ENCODE assay signal across 8 cellular contexts in the genomic region with DNA sequence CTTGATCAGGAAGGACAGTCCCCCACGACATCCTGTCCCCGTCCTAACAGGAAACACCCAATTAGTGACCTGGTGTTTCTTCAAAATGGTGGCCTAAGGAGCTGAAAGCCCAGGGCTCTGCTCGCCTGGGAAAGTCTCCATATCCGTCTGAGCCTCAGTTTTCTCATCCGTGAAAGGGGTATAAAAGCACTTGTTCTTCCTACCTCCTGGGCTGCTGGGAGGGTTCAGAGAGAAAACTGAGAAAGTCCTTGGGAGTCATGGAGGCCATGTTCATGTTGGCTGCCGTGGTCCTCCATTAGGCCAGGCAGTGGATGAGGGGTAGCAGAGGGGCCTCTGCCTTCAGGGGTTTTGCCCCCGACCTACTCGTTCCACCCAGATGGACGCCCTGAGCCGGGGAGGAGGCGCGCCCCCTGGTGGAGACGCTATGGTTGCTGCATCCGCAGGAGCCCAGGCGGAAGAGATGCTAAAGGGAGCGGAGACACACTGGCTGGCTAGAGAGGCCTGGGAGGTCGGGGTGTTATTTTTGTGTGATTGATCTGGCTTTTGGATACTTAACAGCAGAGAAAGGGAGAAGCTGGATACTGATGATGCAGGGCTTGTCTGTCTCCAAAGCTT.
DNase-seq lines count a peak whose midpoint lies in the region; ATAC-seq and TF ChIP-seq lines count a peak whose summit lies in the region.

No MANE protein-coding gene starts in this region.

- intact Hi-C loops in cardiac septum (cut with DNase I) (no loop called here), esophagus squamous epithelium (cut with DNase I) (no loop called here), sciatic nerve (cut with DNase I) (no loop called here)

- H3K36me3 ChIP-seq in cardiac muscle cell, result no peaks in the 10 kb centered on the region
- peaks cover 0 to 27% (median 14%) of the 10 kb centered on the region in 3 donors for H3K36me3 ChIP-seq in esophagus squamous epithelium

- TF ChIP-seq CTCF in cardiac muscle cell (IDR thresholded peaks at IDR 0.05; ENCODE audit: low read depth, low read length) (peak; percentile 82), esophagus squamous epithelium (IDR thresholded peaks at IDR 0.05) (peak; percentile 28 to 48 (median 38))

- H3K27ac ChIP-seq in cardiac muscle cell (no peak overlapping the region), esophagus squamous epithelium (no peak overlapping the region)

- H3K9me3 ChIP-seq in cardiac muscle cell (ENCODE audit: low read depth), result no peaks in the 10 kb centered on the region
- no peaks in the 10 kb centered on the region for H3K9me3 ChIP-seq in esophagus squamous epithelium

- H3K4me1 ChIP-seq in cardiac muscle cell (ENCODE audit: low read depth), result no peaks in the 10 kb centered on the region
- H3K4me1 ChIP-seq in esophagus squamous epithelium, result peaks cover 0 to 41% (median 0%) of the 10 kb centered on the region in 3 donors

- ATAC-seq in sciatic nerve (peak; percentile 48), HG03025 (IDR thresholded peaks at IDR 0.05; ENCODE audit: low FRiP score, unreplicated experiment) (no peak)

- no peak for TF ChIP-seq POLR2A in esophagus squamous epithelium (IDR thresholded peaks at IDR 0.05)

- DNase-seq in cardiac muscle cell (ENCODE audit: low read depth in 1 of 2, low spot score in 1 of 2) (peak; percentile 46 to 50), cardiac septum (ENCODE audit: low spot score) (no peak), esophagus squamous epithelium (lab: John Stamatoyannopoulos, UW) (no peak), sciatic nerve (ENCODE audit: low spot score) (peak; percentile 66), NCI-H146 (lab: John Stamatoyannopoulos, UW) (no peak), T1000 (lab: John Stamatoyannopoulos, UW) (no peak)
- DNase-seq in activated CD8-positive, alpha-beta memory T cell treated with anti-CD3 and anti-CD28 coated beads for 24 hours, result peak; percentile 81

- WGBS in esophagus squamous epithelium, 2 donors, result 65 to 74% methylated on average over 7 to 8 of the region's 17 CpGs

- H3K4me3 ChIP-seq in cardiac muscle cell (no peak overlapping the region), esophagus squamous epithelium (no peak overlapping the region)

- H3K27me3 ChIP-seq in cardiac muscle cell, result no peaks in the 10 kb centered on the region
- H3K27me3 ChIP-seq in esophagus squamous epithelium, result no peaks in the 10 kb centered on the region

Comparison
In these comparisons a context has a peak if more than half of its experiments do, and no peak if none do; other contexts are left out.
1. DNase-seq: peak in cardiac muscle cell (2 of 2), activated CD8-positive, alpha-beta memory T cell treated with anti-CD3 and anti-CD28 coated beads for 24 hours (single experiment) and sciatic nerve (single experiment); none in cardiac septum (single experiment), esophagus squamous epithelium (single experiment), NCI-H146 (single experiment) and T1000 (single experiment).